9 cellular contexts compared by ENCODE assay signal in the genomic region with DNA sequence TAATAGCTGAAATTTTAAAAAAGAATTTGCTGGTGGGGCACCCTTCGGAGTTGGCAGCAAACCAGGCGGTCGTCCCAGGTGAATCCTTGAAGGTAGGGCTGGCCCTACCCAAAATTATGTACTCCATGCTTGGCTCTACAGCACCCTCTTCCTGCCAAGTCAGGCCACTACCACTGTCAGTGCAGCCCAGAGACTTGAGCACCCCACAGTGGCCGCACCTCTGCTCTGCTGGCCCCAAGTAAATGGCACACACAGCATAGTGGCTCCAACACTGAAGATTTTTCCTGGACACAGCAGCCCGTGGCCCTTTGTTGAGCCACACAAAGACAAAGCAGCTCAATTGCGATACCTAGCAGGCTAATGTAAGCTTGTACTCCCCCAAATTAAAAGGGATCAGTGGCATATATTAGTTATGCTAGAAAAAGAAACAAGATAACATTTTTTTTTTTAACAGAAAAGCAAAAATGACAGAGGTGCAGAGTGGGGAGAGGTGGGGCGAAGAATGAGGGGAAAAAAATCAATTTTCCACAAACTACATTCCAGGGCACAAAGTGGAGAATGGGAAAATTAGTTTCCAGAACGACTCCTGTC.
A peak's percentile ranks its signal among the peaks of the same experiment; 100 is the strongest.
DNase-seq lines count a peak whose midpoint lies in the region; ATAC-seq and TF ChIP-seq lines count a peak whose summit lies in the region.
"Had no signal": no experiment of that assay in that cellular context is flagged by ENCODE, and none has a peak within 500 bp of the region (broad histone marks: within the 10 kb centered on the region; RNA-seq: fewer than 3 reads in every experiment).

No MANE protein-coding gene starts in this region.

- no peak overlapping the region for H3K4ac ChIP-seq in IMR-90 (ENCODE audit: low read depth, low read length)

- H3K9me1 ChIP-seq in IMR-90 (ENCODE audit: insufficient read depth, low read length): peaks cover 14% of the 10 kb centered on the region

- H3K27me3 Mint-ChIP-seq in natural killer cell treated with Interleukin-12 subunit alpha and Interleukin-12 subunit beta and Interleukin-15 and Interleukin-18, amount 100 ng/mL, for 72 hours: peaks cover 9 to 26% of the 10 kb centered on the region in 2 donors

- peaks cover 6% of the 10 kb centered on the region for H3K9me3 ChIP-seq in IMR-90 (ENCODE audit: control insufficient read depth, insufficient read depth, low read length)
- peaks cover 9% of the 10 kb centered on the region for H3K9me3 ChIP-seq in effector memory CD4-positive, alpha-beta T cell (ENCODE audit: control insufficient read depth, low read length)

- no peak overlapping the region for H2BK15ac ChIP-seq in IMR-90 (ENCODE audit: low read depth, low read length)

- no peaks in the 10 kb centered on the region for H3K79me1 ChIP-seq in IMR-90 (ENCODE audit: low read depth in 1 of 2, low read length in 2 of 2)

- H3K36me3 ChIP-seq in IMR-90 (ENCODE audit: control insufficient read depth, insufficient read depth, low read length): no peaks in the 10 kb centered on the region
- no peaks in the 10 kb centered on the region for H3K36me3 ChIP-seq in effector memory CD4-positive, alpha-beta T cell (ENCODE audit: control insufficient read depth, insufficient read depth, low read length)
- H3K36me3 ChIP-seq: SJSA1 had no signal

- no peak overlapping the region for H2AFZ ChIP-seq in IMR-90 (replicated peaks; ENCODE audit: low read length, poor library complexity)

- POLR2A ChIA-PET in IMR-90 (lab: Charles Lee; ENCODE audit: unreplicated experiment): no interaction called here

- H2BK120ac ChIP-seq in IMR-90 (ENCODE audit: low read depth, low read length): no peak overlapping the region

- H3K9ac ChIP-seq in IMR-90 (ENCODE audit: low read depth, low read length): no peak overlapping the region

- peaks cover 29% of the 10 kb centered on the region for H3K36me3 Mint-ChIP-seq in natural killer cell treated with Interleukin-12 subunit alpha and Interleukin-12 subunit beta and Interleukin-15 and Interleukin-18, amount 100 ng/mL, for 72 hours

- H2BK20ac ChIP-seq in IMR-90 (ENCODE audit: low read depth, low read length): no peak overlapping the region

- no CpG with 5 or more reads among the region's 8 CpGs for WGBS in IMR-90 (ENCODE audit: extremely low coverage in 2 of 2, insufficient read length in 1 of 2), 2 experiments

- H4K5ac ChIP-seq in IMR-90 (ENCODE audit: low read depth, low read length): no peak overlapping the region

- H3K27me3 ChIP-seq in IMR-90 (ENCODE audit: control insufficient read depth, insufficient read depth, low read length): peaks cover 29% of the 10 kb centered on the region
- no peaks in the 10 kb centered on the region for H3K27me3 ChIP-seq in effector memory CD4-positive, alpha-beta T cell (replicated peaks; ENCODE audit: control insufficient read depth, insufficient read depth, low read length, poor library complexity, severe bottlenecking)
- H3K27me3 ChIP-seq: SJSA1 had no signal

- no peak overlapping the region for H3K27ac Mint-ChIP-seq in natural killer cell treated with Interleukin-12 subunit alpha and Interleukin-12 subunit beta and Interleukin-15 and Interleukin-18, amount 100 ng/mL, for 72 hours

- no peak overlapping the region for H3K56ac ChIP-seq in IMR-90 (ENCODE audit: extremely low read depth, insufficient read depth, low read length)

- peak; percentile 92 for TF ChIP-seq CTCF in IMR-90 (conservative IDR thresholded peaks at IDR 0.05; ENCODE audit: low read depth, low read length)

- BruUV-seq in IMR-90 (replicated peaks; lab: Mats Ljungman, UMichigan): no TSS peak

- no peak overlapping the region for H2AK9ac ChIP-seq in IMR-90 (replicated peaks; ENCODE audit: low read depth, low read length, poor library complexity)

- DNase-seq in CMK (ENCODE audit: low read depth) (peak; percentile 68), IMR-90 (peak; percentile 51), T-helper 9 cell (peak; percentile 29), foreskin melanocyte (no peak)
- peak in 2 of 3 donors; percentile 24 to 40 for DNase-seq in effector memory CD4-positive, alpha-beta T cell
- DNase-seq in natural killer cell treated with Interleukin-12 subunit alpha and Interleukin-12 subunit beta and Interleukin-15 and Interleukin-18, amount 100 ng/mL, for 72 hours (ENCODE audit: low spot score): peak; percentile 69

- H3K27ac ChIP-seq in IMR-90 (ENCODE audit: insufficient read depth, low read length): no peak overlapping the region
- no peak overlapping the region for H3K27ac ChIP-seq in effector memory CD4-positive, alpha-beta T cell (ENCODE audit: insufficient read depth, low read length, poor library complexity, severe bottlenecking)
- H3K27ac ChIP-seq: SJSA1 had no signal

- dilution Hi-C loops in IMR-90 (cut with HindIII; ENCODE audit: low sequenced_read_pairs, unreplicated experiment): no loop called here

- no peaks in the 10 kb centered on the region for H4K20me1 ChIP-seq in IMR-90 (ENCODE audit: insufficient read depth, low read length)

- H3K4me1 Mint-ChIP-seq in natural killer cell treated with Interleukin-12 subunit alpha and Interleukin-12 subunit beta and Interleukin-15 and Interleukin-18, amount 100 ng/mL, for 72 hours (ENCODE audit: low read depth in 2 of 2): peaks cover 21 to 40% of the 10 kb centered on the region in 2 donors

- no peak overlapping the region for H3K18ac ChIP-seq in IMR-90 (ENCODE audit: low read depth, low read length)

- H3K4me3 ChIP-seq in IMR-90 (ENCODE audit: insufficient read depth, low read depth, low read length): no peak overlapping the region
- no peak overlapping the region for H3K4me3 ChIP-seq in effector memory CD4-positive, alpha-beta T cell (ENCODE audit: insufficient read depth, low read depth, low read length, poor library complexity, severe bottlenecking)
- H3K4me3 ChIP-seq: SJSA1 had no signal

- H2BK5ac ChIP-seq in IMR-90 (ENCODE audit: low read depth, low read length, poor library complexity, severe bottlenecking): no peak overlapping the region

- no peak overlapping the region for H3K14ac ChIP-seq in IMR-90 (replicated peaks; ENCODE audit: low read depth, low read length)

- no peak for TF ChIP-seq POLR2A in IMR-90 (IDR thresholded peaks at IDR 0.05; ENCODE audit: low read depth, low read length)

- no peak overlapping the region for H3K23ac ChIP-seq in IMR-90 (ENCODE audit: low read depth, low read length)

- no peak overlapping the region for H3K4me2 ChIP-seq in IMR-90 (ENCODE audit: low read depth, low read length)

- CTCF ChIA-PET in IMR-90 (lab: Yijun Ruan, JAX): interaction anchor here (0.5 to 1.0 kb wide), 2 partner anchors 46 to 1355 kb away, joined by 3 read pairs; no protein-coding TSS in a partner anchor

- peaks cover 19% of the 10 kb centered on the region for H3K9me3 Mint-ChIP-seq in natural killer cell treated with Interleukin-12 subunit alpha and Interleukin-12 subunit beta and Interleukin-15 and Interleukin-18, amount 100 ng/mL, for 72 hours

- H4K8ac ChIP-seq in IMR-90 (ENCODE audit: low read depth in 2 of 2, low read length in 2 of 2): no peak overlapping the region

- in situ Hi-C loops in IMR-90 (cut with MboI; ENCODE audit: low sequenced_read_pairs): no loop called here

- H2AK5ac ChIP-seq in IMR-90 (ENCODE audit: low read depth, low read length): no peak overlapping the region

- peak; percentile 78 for TF ChIP-seq RAD21 in IMR-90 (IDR thresholded peaks at IDR 0.05; ENCODE audit: low read length)

- no peak overlapping the region for H3K4me3 Mint-ChIP-seq in natural killer cell treated with Interleukin-12 subunit alpha and Interleukin-12 subunit beta and Interleukin-15 and Interleukin-18, amount 100 ng/mL, for 72 hours

- H4K91ac ChIP-seq in IMR-90 (ENCODE audit: insufficient read depth, low read depth, low read length): no peak overlapping the region

- ATAC-seq in GM19438 (IDR thresholded peaks at IDR 0.05; ENCODE audit: low read depth, unreplicated experiment) (peak; percentile 69), IMR-90 (ENCODE audit: low read depth) (peak; percentile 66), GM19035 (IDR thresholded peaks at IDR 0.05; ENCODE audit: unreplicated experiment) (no peak)
- ATAC-seq in natural killer cell treated with Interleukin-12 subunit alpha and Interleukin-12 subunit beta and Interleukin-15 and Interleukin-18, amount 100 ng/mL, for 72 hours: peak; percentile 86

- H3K4me1 ChIP-seq in IMR-90 (ENCODE audit: control insufficient read depth, insufficient read depth, low read length): peaks cover 7% of the 10 kb centered on the region
- no peaks in the 10 kb centered on the region for H3K4me1 ChIP-seq in effector memory CD4-positive, alpha-beta T cell (ENCODE audit: control insufficient read depth, insufficient read depth, low read length, poor library complexity, severe bottlenecking)

- intact Hi-C loops in IMR-90 (cut with micrococcal nuclease): no loop called here

TF ChIP-seq in IMR-90, 13 proteins besides CTCF, POLR2A, EP300 and RAD21:
- peak; percentile 78 for TF ChIP-seq SMC3 (IDR thresholded peaks at IDR 0.05; ENCODE audit: low read depth, low read length)
- TF ChIP-seq, protein P1, sequence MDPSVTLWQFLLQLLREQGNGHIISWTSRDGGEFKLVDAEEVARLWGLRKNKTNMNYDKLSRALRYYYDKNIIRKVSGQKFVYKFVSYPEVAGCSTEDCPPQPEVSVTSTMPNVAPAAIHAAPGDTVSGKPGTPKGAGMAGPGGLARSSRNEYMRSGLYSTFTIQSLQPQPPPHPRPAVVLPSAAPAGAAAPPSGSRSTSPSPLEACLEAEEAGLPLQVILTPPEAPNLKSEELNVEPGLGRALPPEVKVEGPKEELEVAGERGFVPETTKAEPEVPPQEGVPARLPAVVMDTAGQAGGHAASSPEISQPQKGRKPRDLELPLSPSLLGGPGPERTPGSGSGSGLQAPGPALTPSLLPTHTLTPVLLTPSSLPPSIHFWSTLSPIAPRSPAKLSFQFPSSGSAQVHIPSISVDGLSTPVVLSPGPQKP (IDR thresholded peaks at IDR 0.05; ENCODE audit: borderline replicate concordance, low read depth, low read length): no peak
